In the genomic region with DNA sequence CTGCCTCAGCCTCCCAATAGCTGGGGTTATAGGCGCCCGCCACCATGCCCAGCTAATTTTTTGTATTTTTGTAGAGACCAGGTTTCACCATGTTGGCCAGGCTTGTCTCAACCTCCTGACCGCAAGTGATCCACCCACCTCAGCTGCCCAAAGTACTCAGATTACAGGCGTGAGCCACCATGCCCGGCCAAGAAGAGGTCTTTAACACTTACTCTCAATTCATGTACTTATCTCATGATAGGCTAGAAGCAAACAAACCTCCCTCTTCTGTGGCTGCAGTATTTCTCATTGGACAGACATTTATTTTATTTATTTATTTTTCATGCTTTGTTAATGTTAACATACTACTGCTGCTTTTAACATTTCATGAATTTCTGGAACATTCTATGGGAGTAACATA, we compare ENCODE assay signal across 27 cellular contexts. TPM values are rescaled to one million over a fixed set of nuclear protein-coding genes. Genes with fewer than 3 reads are reported as not detected.
A peak's percentile ranks its signal among the peaks of the same experiment; 100 is the strongest.
DNase-seq lines count a peak whose midpoint lies in the region; ATAC-seq, FAIRE-seq and TF ChIP-seq lines count a peak whose summit lies in the region.
"Had no signal": no experiment of that assay in that cellular context is flagged by ENCODE, and none has a peak within 500 bp of the region (broad histone marks: within the 10 kb centered on the region; RNA-seq: fewer than 3 reads in every experiment).

No MANE protein-coding gene starts in this region.

- H3K23me2 ChIP-seq in H9 (ENCODE audit: insufficient read length, low read depth, low read length, poor library complexity, severe bottlenecking) = no peaks in the 10 kb centered on the region

- no peak overlapping the region for H2BK120ac ChIP-seq in H9 (ENCODE audit: low read depth, low read length, poor library complexity, severe bottlenecking)

- no peaks in the 10 kb centered on the region for H3K9me3 ChIP-seq in H9 (ENCODE audit: control insufficient read depth, low read depth, low read length)
- no peaks in the 10 kb centered on the region for H3K9me3 ChIP-seq in astrocyte (ENCODE audit: insufficient read depth, low read depth, low read length)
- H3K9me3 ChIP-seq in osteoblast (ENCODE audit: low read depth, low read length) = no peaks in the 10 kb centered on the region
- H3K9me3 ChIP-seq: A549, BLaER1, MG63 had no signal

- no peaks in the 10 kb centered on the region for H3K4me1 Mint-ChIP-seq in H9
- H3K4me1 Mint-ChIP-seq in astrocyte (ENCODE audit: low read depth, unreplicated experiment) = peaks cover 2% of the 10 kb centered on the region

- no peak overlapping the region for H2AK5ac ChIP-seq in H9 (ENCODE audit: insufficient read length, low read length)

- no peak for ATAC-seq in GM18907 (IDR thresholded peaks at IDR 0.05; ENCODE audit: unreplicated experiment)
- ATAC-seq: A549; CD8-positive, alpha-beta T cell; GM12878; SK-N-SH treated with all-trans-retinoic acid at 6 μM for 48 hours had no signal

- H3K4me3 ChIP-seq in astrocyte (ENCODE audit: insufficient read depth, low read depth, low read length) (no peak overlapping the region), osteoblast (ENCODE audit: insufficient read depth, low read length) (no peak overlapping the region), lower leg skin (ENCODE audit: low read depth, poor library complexity, severe bottlenecking) (no peak overlapping the region)
- H3K4me3 ChIP-seq: A549, BLaER1, GM12878, MG63 had no signal

- TF ChIP-seq POLR2A in lower leg skin (IDR thresholded peaks at IDR 0.05) = no peak

- H2BK5ac ChIP-seq in H9 (ENCODE audit: insufficient read length, low read length) = no peak overlapping the region

- H3K14ac ChIP-seq in H9 (ENCODE audit: insufficient read depth, low read length) = no peak overlapping the region

- peaks cover 51% of the 10 kb centered on the region for H3K36me3 ChIP-seq in astrocyte (ENCODE audit: insufficient read depth, low read length)
- peaks cover 57% of the 10 kb centered on the region for H3K36me3 ChIP-seq in osteoblast (ENCODE audit: insufficient read depth, low read length)

- H4K20me1 ChIP-seq in H9 (ENCODE audit: control insufficient read depth, insufficient read depth, insufficient read length) = no peaks in the 10 kb centered on the region
- H4K20me1 ChIP-seq in astrocyte (ENCODE audit: insufficient read depth, low read length) = peaks cover 28% of the 10 kb centered on the region
- no peaks in the 10 kb centered on the region for H4K20me1 ChIP-seq in osteoblast (ENCODE audit: insufficient read depth, low read length)

- H2BK12ac ChIP-seq in H9 (ENCODE audit: insufficient read length, low read depth, low read length) = no peak overlapping the region

- H3K4me3 Mint-ChIP-seq in H9 (no peak overlapping the region), astrocyte (ENCODE audit: unreplicated experiment) (no peak overlapping the region)
- H3K4me3 Mint-ChIP-seq: CD8-positive, alpha-beta T cell; HFFc6 had no signal

- no peak overlapping the region for H3K18ac ChIP-seq in H9 (ENCODE audit: insufficient read length, low read depth, low read length)

- H2AFZ ChIP-seq in H9 (ENCODE audit: low read length) = no peak overlapping the region
- no peak overlapping the region for H2AFZ ChIP-seq in astrocyte (ENCODE audit: low read depth, low read length)
- no peak overlapping the region for H2AFZ ChIP-seq in osteoblast (ENCODE audit: low read length)

- H2BK20ac ChIP-seq in H9 (ENCODE audit: low read depth, low read length, poor library complexity, severe bottlenecking) = no peak overlapping the region

- H3K4me2 ChIP-seq in H9 (ENCODE audit: insufficient read depth, insufficient read length, low read length) = no peak overlapping the region
- no peak overlapping the region for H3K4me2 ChIP-seq in astrocyte (ENCODE audit: low read length)
- H3K4me2 ChIP-seq in osteoblast (ENCODE audit: insufficient read depth, low read length) = no peak overlapping the region
- H3K4me2 ChIP-seq: A549, BLaER1 had no signal

- TF ChIP-seq CTCF in 22Rv1 (IDR thresholded peaks at IDR 0.05) (no peak), H9 (conservative IDR thresholded peaks at IDR 0.05) (no peak), astrocyte (IDR thresholded peaks at IDR 0.05; ENCODE audit: insufficient read depth, low read depth, low read length) (no peak), osteoblast (IDR thresholded peaks at IDR 0.05; ENCODE audit: extremely low read depth, low read depth, low read length) (no peak), lower leg skin (IDR thresholded peaks at IDR 0.05) (no peak)

- no peaks in the 10 kb centered on the region for H3K27me3 ChIP-seq in H9 (ENCODE audit: insufficient read depth, low read length)
- no peaks in the 10 kb centered on the region for H3K27me3 ChIP-seq in astrocyte (ENCODE audit: insufficient read depth, low read length)
- H3K27me3 ChIP-seq in osteoblast (ENCODE audit: insufficient read depth, low read length) = no peaks in the 10 kb centered on the region
- H3K27me3 ChIP-seq: BLaER1, MG63 had no signal

- H3K9me3 Mint-ChIP-seq in H9 = no peaks in the 10 kb centered on the region
- H3K9me3 Mint-ChIP-seq in astrocyte (ENCODE audit: unreplicated experiment) = no peaks in the 10 kb centered on the region
- H3K9me3 Mint-ChIP-seq: CD8-positive, alpha-beta T cell; HFFc6 had no signal

- intact Hi-C loops in lower leg skin (cut with DNase I; ENCODE audit: low total_unique reads) = no loop called here

- FAIRE-seq in astrocyte (lab: Jason Lieb, UNC) = no peak
- FAIRE-seq: A549, GM12878 had no signal

- no peaks in the 10 kb centered on the region for H3K79me2 ChIP-seq in H9 (ENCODE audit: insufficient read depth, low read length)
- H3K79me2 ChIP-seq in astrocyte (ENCODE audit: insufficient read depth, low read length) = peaks cover 16% of the 10 kb centered on the region
- H3K79me2 ChIP-seq in osteoblast (ENCODE audit: insufficient read depth, low read length) = peaks cover 2% of the 10 kb centered on the region

- peaks cover 30 to 79% (median 67%) of the 10 kb centered on the region in 3 experiments; a peak in 6 of 7 replicates for H3K36me3 Mint-ChIP-seq in H9 (ENCODE audit: insufficient read depth in 1 of 3, low read depth in 3 of 3)
- H3K36me3 Mint-ChIP-seq in astrocyte (ENCODE audit: low read depth, unreplicated experiment) = peaks cover 9% of the 10 kb centered on the region

- peaks cover 5% of the 10 kb centered on the region for H3K79me1 ChIP-seq in H9 (ENCODE audit: insufficient read depth, low read depth, low read length, poor library complexity, severe bottlenecking)

- H4K91ac ChIP-seq in H9 (ENCODE audit: insufficient read length, low read depth, low read length) = no peak overlapping the region

- no peak overlapping the region for H4K5ac ChIP-seq in H9 (ENCODE audit: insufficient read length, low read depth, low read length)

- H3K23ac ChIP-seq in H9 (ENCODE audit: insufficient read length, low read depth, low read length) = no peak overlapping the region

- no CpG with 5 or more reads among the region's 5 CpGs for WGBS in H9 (ENCODE audit: extremely low coverage, insufficient read length, low lambda C conversion rate)
- WGBS in lower leg skin, 2 donors = 96% methylated on average over 5 of the region's 5 CpGs

- H4K8ac ChIP-seq in H9 (replicated peaks; ENCODE audit: insufficient read length, low read depth, low read length) = no peak overlapping the region

- H3K4me1 ChIP-seq in H9 (ENCODE audit: insufficient read depth, low read length) (no peaks in the 10 kb centered on the region), astrocyte (ENCODE audit: insufficient read depth, low read length) (no peaks in the 10 kb centered on the region), osteoblast (ENCODE audit: insufficient read depth, low read length) (no peaks in the 10 kb centered on the region)
- H3K4me1 ChIP-seq: A549 had no signal

- peak overlapping the region in 2 of 3 experiments; percentile 49 to 63; a peak in 2 of 7 replicates for H3K27ac Mint-ChIP-seq in H9
- H3K27ac Mint-ChIP-seq in astrocyte (ENCODE audit: unreplicated experiment) = peak overlapping the region; percentile 12
- H3K27ac Mint-ChIP-seq: CD8-positive, alpha-beta T cell; HFFc6 had no signal

- no peak overlapping the region for H2BK15ac ChIP-seq in H9 (ENCODE audit: low read depth, low read length)

- no peak overlapping the region for H3K56ac ChIP-seq in H9 (ENCODE audit: insufficient read length, low read depth, low read length)

- no peak overlapping the region for H3K4ac ChIP-seq in H9 (ENCODE audit: low read depth, low read length)

- H3K27me3 Mint-ChIP-seq in H9 (ENCODE audit: low read depth) (no peaks in the 10 kb centered on the region; the same call in 1 of the 2 replicates), astrocyte (ENCODE audit: low read depth, unreplicated experiment) (no peaks in the 10 kb centered on the region)

- H3K9ac ChIP-seq in H9 (ENCODE audit: extremely low read depth, insufficient read length, low read length) (no peak overlapping the region), astrocyte (ENCODE audit: low read length) (no peak overlapping the region)
- H3K9ac ChIP-seq: BLaER1 had no signal

- H3K27ac ChIP-seq in 22Rv1 (peak overlapping the region; percentile 1; the same call in 1 of the 2 replicates), H9 (ENCODE audit: insufficient read length, low read depth, low read length) (no peak overlapping the region), astrocyte (ENCODE audit: low read depth, low read length) (no peak overlapping the region), osteoblast (ENCODE audit: low read depth, low read length) (no peak overlapping the region)
- H3K27ac ChIP-seq: A549, BLaER1, HL-60 had no signal

- DNase-seq in H9 (no peak), astrocyte (ENCODE audit: low read depth) (no peak), osteoblast (ENCODE audit: insufficient read length, low spot score, missing footprints) (peak; percentile 31), NCI-H524 treated with DMSO at 0.1 percent for 48 hours (lab: John Stamatoyannopoulos, UW) (no peak), lower leg skin (ENCODE audit: low spot score in 2 of 2) (no peak)
- no peak for DNase-seq in activated CD8-positive, alpha-beta memory T cell treated with anti-CD3 and anti-CD28 coated beads, Interleukin-2, amount 50 U/mL, for 4 hours
- DNase-seq: CD8-positive, alpha-beta T cell; DMS53; EL; HFFc6; Kasumi-1; MG63; NCI-H1048; NCI-H1436; NCI-H2029; NCI-H2171; NCI-H82; SHP77 treated with DMSO at 0.1 percent for 48 hours had no signal

- no peak overlapping the region for H3T11ph ChIP-seq in H9 (ENCODE audit: low read length)

RNA-seq across cellular contexts. Expression of gene NT5C, which starts 7.0 kb away (rescaled TPM):
- total RNA-seq in H9 (2021) (76.2 and 77.7 TPM in 2 replicates), astrocyte (23.7 and 29.5 TPM in 2 replicates), osteoblast (48.1 and 53.9 TPM in 2 replicates), lower leg skin (100 to 1,000 TPM in 3 of 4 donors, 10 to 100 TPM in 1; 62.5 to 107 (median 105) TPM)

RNA-seq across cellular contexts. Expression of gene JPT1, which starts 15.8 kb away (rescaled TPM):
- total RNA-seq in H9 (2021) (265 and 275 TPM in 2 replicates), astrocyte (232 and 282 TPM in 2 replicates), osteoblast (55.7 and 60.8 TPM in 2 replicates), lower leg skin (10 to 100 TPM; 30.2 to 56.4 (median 37.1) TPM)

RNA-seq across cellular contexts. Expression of gene ARMC7, which starts 28.8 kb away (rescaled TPM):
- total RNA-seq in H9 (2021) (22.4 and 22.8 TPM in 2 replicates), astrocyte (11.5 and 11.9 TPM in 2 replicates), osteoblast (3.2 and 3.3 TPM in 2 replicates), lower leg skin (10 to 100 TPM; 10.6 to 14.7 (median 11.9) TPM)

RNA-seq across cellular contexts. Expression of gene SUMO2, which starts 44.2 kb away (rescaled TPM):
- total RNA-seq in H9 (2021) = 813 and 824 TPM in 2 replicates
- total RNA-seq in astrocyte = 413 and 449 TPM in 2 replicates
- 92.6 and 96.4 TPM in 2 replicates for total RNA-seq in osteoblast
- total RNA-seq in lower leg skin = 10 to 100 TPM; 59.8 to 75.6 (median 68.2) TPM

RNA-seq across cellular contexts. Expression of gene SLC16A5, which starts 50.8 kb away (rescaled TPM):
- total RNA-seq in H9 (2021) (17.0 and 17.1 TPM in 2 replicates), astrocyte (7.1 and 10.6 TPM in 2 replicates), osteoblast (16.3 and 19.2 TPM in 2 replicates), lower leg skin (100 to 1,000 TPM in 1 of 4 donors, 10 to 100 TPM in 3; 41.1 to 101 (median 62.6) TPM)
- total RNA-seq: H4, HT1080 had no signal
